Comparison of ENCODE assay signal across 21 cellular contexts in genomic region chr1:65681101-65681500, GRCh38.
DNase-seq lines count a peak whose midpoint lies in the region; ATAC-seq, FAIRE-seq and TF ChIP-seq lines count a peak whose summit lies in the region.
"Had no signal": no experiment of that assay in that cellular context is flagged by ENCODE, and none has a peak within 500 bp of the region (broad histone marks: within the 10 kb centered on the region; RNA-seq: fewer than 3 reads in every experiment).

No MANE protein-coding gene starts in this region.

- H3K4me2 ChIP-seq in GM23248 (ENCODE audit: unreplicated experiment) (no peak overlapping the region), trophoblast cell (ENCODE audit: low read length) (no peak overlapping the region)
- H3K4me2 ChIP-seq: GM23338 had no signal

- H4K91ac ChIP-seq in trophoblast cell (ENCODE audit: low read depth, low read length), result no peak overlapping the region

- H3F3A ChIP-seq in GM23248 (ENCODE audit: insufficient read depth), result no peaks in the 10 kb centered on the region

- H3K4ac ChIP-seq in trophoblast cell (ENCODE audit: low read depth, low read length), result no peak overlapping the region

- TF ChIP-seq POLR2A in GM12892 (IDR thresholded peaks at IDR 0.05; ENCODE audit: low read depth, low read length), result no peak
- no peak for TF ChIP-seq POLR2A in esophagus squamous epithelium (IDR thresholded peaks at IDR 0.05)

- TF ChIP-seq CTCF in choroid plexus epithelial cell (conservative IDR thresholded peaks at IDR 0.05; ENCODE audit: low read depth, low read length), result no peak
- no peak for TF ChIP-seq CTCF in esophagus squamous epithelium (IDR thresholded peaks at IDR 0.05)

- H2AFZ ChIP-seq in GM23248 (no peak overlapping the region), trophoblast cell (ENCODE audit: insufficient read depth, low read length, poor library complexity) (no peak overlapping the region)
- H2AFZ ChIP-seq: GM23338 had no signal

- 26 to 36% methylated on average over 4 to 6 of the region's 6 CpGs for WGBS in GM23248 (ENCODE audit: low coverage in 1 of 2, low lambda C conversion rate in 2 of 2, missing lambda C conversion rate in 2 of 2), 2 experiments
- no CpG with 5 or more reads among the region's 6 CpGs for WGBS in trophoblast cell (ENCODE audit: extremely low coverage, insufficient coverage, insufficient read length)
- 71 to 74% methylated on average over 6 of the region's 6 CpGs for WGBS in esophagus squamous epithelium, 2 donors

- H4K12ac ChIP-seq in trophoblast cell (ENCODE audit: low read depth, low read length), result no peak overlapping the region

- H2AK5ac ChIP-seq in trophoblast cell (ENCODE audit: low read length), result no peak overlapping the region

- H3K18ac ChIP-seq in trophoblast cell (ENCODE audit: low read length), result no peak overlapping the region

- FAIRE-seq in GM12892 (lab: Jason Lieb, UNC), result no peak
- FAIRE-seq: D721Med, endothelial cell of umbilical vein, islet of Langerhans had no signal

- H3K27me3 ChIP-seq in GM23248 (replicated peaks; ENCODE audit: insufficient read depth), result no peaks in the 10 kb centered on the region
- no peaks in the 10 kb centered on the region for H3K27me3 ChIP-seq in trophoblast cell (ENCODE audit: insufficient read depth, low read length)
- peaks cover 0 to 5% (median 0%) of the 10 kb centered on the region in 4 donors for H3K27me3 ChIP-seq in esophagus squamous epithelium
- H3K27me3 ChIP-seq: adrenal gland, BE2C, testis had no signal

- H3K4me1 ChIP-seq in GM23248 (ENCODE audit: insufficient read depth), result no peaks in the 10 kb centered on the region; the same call in 1 of the 2 replicates
- no peaks in the 10 kb centered on the region for H3K4me1 ChIP-seq in trophoblast cell (ENCODE audit: control insufficient read depth in 1 of 2, insufficient read depth in 2 of 2, low read length in 2 of 2)
- no peaks in the 10 kb centered on the region for H3K4me1 ChIP-seq in esophagus squamous epithelium
- H3K4me1 ChIP-seq: adrenal gland, BE2C, testis had no signal

- H4K20me1 ChIP-seq in GM23248 (ENCODE audit: insufficient read depth), result no peaks in the 10 kb centered on the region

- intact Hi-C loops in esophagus squamous epithelium (cut with DNase I), result no loop called here

- DNase-seq in GM23248, result peak; percentile 81
- peak; percentile 50 for DNase-seq in RPMI7951 (ENCODE audit: low read depth)
- peak; percentile 33 for DNase-seq in choroid plexus epithelial cell (ENCODE audit: low read depth)
- peak; percentile 9 to 39 for DNase-seq in trophoblast cell
- no peak for DNase-seq in GM12892 (ENCODE audit: insufficient read length)
- DNase-seq in NCI-H774 (lab: John Stamatoyannopoulos, UW), result no peak
- no peak for DNase-seq in esophagus squamous epithelium (lab: John Stamatoyannopoulos, UW)
- DNase-seq: adrenal gland; BE2C; GF-D8; head of caudate nucleus; KBM-7; naive thymus-derived CD4-positive, alpha-beta T cell; NCI-H1417; testis had no signal

- no peaks in the 10 kb centered on the region for H3K79me2 ChIP-seq in GM23248 (ENCODE audit: insufficient read depth)
- H3K79me2 ChIP-seq in trophoblast cell (ENCODE audit: control insufficient read depth, insufficient read depth, low read length, poor library complexity), result no peaks in the 10 kb centered on the region

- in situ Hi-C loops in GM23248 (cut with MboI), result loop anchor here (10.0 kb wide), 1 partner anchor 446 kb away; no protein-coding TSS in a partner anchor

- H4K8ac ChIP-seq in trophoblast cell (ENCODE audit: low read depth, low read length), result no peak overlapping the region

- H2BK12ac ChIP-seq in trophoblast cell (ENCODE audit: low read length), result no peak overlapping the region

- H2BK5ac ChIP-seq in trophoblast cell (ENCODE audit: low read depth, low read length, poor library complexity), result no peak overlapping the region

- H3K9me3 ChIP-seq in GM23248 (ENCODE audit: low read depth) (no peaks in the 10 kb centered on the region), trophoblast cell (ENCODE audit: insufficient read depth, low read depth, low read length) (peaks cover 4% of the 10 kb centered on the region), esophagus squamous epithelium (no peaks in the 10 kb centered on the region)
- H3K9me3 ChIP-seq: adrenal gland, BE2C, testis had no signal

- H3K23ac ChIP-seq in trophoblast cell (ENCODE audit: low read length), result no peak overlapping the region

- no peaks in the 10 kb centered on the region for H3K36me3 ChIP-seq in GM23248 (ENCODE audit: low read depth)
- H3K36me3 ChIP-seq in trophoblast cell (ENCODE audit: control insufficient read depth in 1 of 2, insufficient read depth in 2 of 2, low read length in 2 of 2), result no peaks in the 10 kb centered on the region
- H3K36me3 ChIP-seq in esophagus squamous epithelium, result no peaks in the 10 kb centered on the region
- H3K36me3 ChIP-seq: adrenal gland, BE2C had no signal

- ATAC-seq in GM18907 (IDR thresholded peaks at IDR 0.05; ENCODE audit: unreplicated experiment), result no peak
- ATAC-seq: GM23338; naive thymus-derived CD4-positive, alpha-beta T cell had no signal

- no peaks in the 10 kb centered on the region for H3K79me1 ChIP-seq in trophoblast cell (ENCODE audit: low read length)

- no peak overlapping the region for H3K14ac ChIP-seq in trophoblast cell (ENCODE audit: low read length)

- H3K9ac ChIP-seq in GM23248 (no peak overlapping the region), trophoblast cell (ENCODE audit: low read length) (no peak overlapping the region)

- H3K4me3 ChIP-seq in GM23248 (no peak overlapping the region), choroid plexus epithelial cell (ENCODE audit: low read depth, low read length) (no peak overlapping the region), trophoblast cell (ENCODE audit: low read depth, low read length) (no peak overlapping the region), esophagus squamous epithelium (no peak overlapping the region)
- H3K4me3 ChIP-seq: adrenal gland, GM23338, lung, testis had no signal

- H3K27ac ChIP-seq in GM23248, result no peak overlapping the region
- no peak overlapping the region for H3K27ac ChIP-seq in trophoblast cell (ENCODE audit: low read depth, low read length)
- no peak overlapping the region for H3K27ac ChIP-seq in esophagus squamous epithelium
- H3K27ac ChIP-seq: adrenal gland, testis had no signal

- H2BK120ac ChIP-seq in trophoblast cell (ENCODE audit: insufficient read depth, low read length, poor library complexity), result no peak overlapping the region

- H3K9me2 ChIP-seq in GM23248 (ENCODE audit: insufficient read depth), result no peaks in the 10 kb centered on the region

Comparison
In these comparisons a context has a peak if more than half of its experiments do, and no peak if none do; other contexts are left out.
1. DNase-seq: peak in GM23248 (single experiment), RPMI7951 (single experiment), choroid plexus epithelial cell (single experiment) and trophoblast cell (2 of 2); none in GM12892 (single experiment), NCI-H774 (single experiment) and esophagus squamous epithelium (single experiment).